In the genomic region with DNA sequence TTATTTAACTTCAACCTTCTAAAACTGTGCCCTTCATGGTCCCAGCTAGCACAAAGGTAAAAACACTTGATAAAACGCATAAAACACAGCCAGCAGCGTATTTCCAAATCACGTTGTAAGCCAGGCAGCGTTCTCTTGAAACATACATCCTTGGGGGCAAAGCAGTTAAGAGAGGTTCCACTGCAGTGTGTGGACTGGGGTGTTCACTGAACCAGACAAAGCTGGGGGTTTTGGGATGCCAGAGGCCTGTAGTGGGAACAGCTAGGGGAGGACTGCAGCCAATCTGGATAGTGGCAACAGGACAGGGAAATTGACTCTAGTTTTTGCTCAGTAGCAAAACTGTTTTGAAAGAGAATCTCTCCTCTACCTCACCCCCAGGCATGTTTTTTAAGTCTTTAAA, we compare ENCODE assay signal across 14 cellular contexts. TPM values are rescaled to one million over a fixed set of nuclear protein-coding genes. Genes with fewer than 3 reads are reported as not detected.
A peak's percentile ranks its signal among the peaks of the same experiment; 100 is the strongest.
DNase-seq lines count a peak whose midpoint lies in the region; ATAC-seq, FAIRE-seq and TF ChIP-seq lines count a peak whose summit lies in the region.
"Had no signal": no experiment of that assay in that cellular context is flagged by ENCODE, and none has a peak within 500 bp of the region (broad histone marks: within the 10 kb centered on the region; RNA-seq: fewer than 3 reads in every experiment).

No MANE protein-coding gene starts in this region.

- H3K27ac Mint-ChIP-seq in activated CD4-positive, alpha-beta T cell treated with anti-CD3 and anti-CD28 coated beads, Interleukin-2, amount 10 ng/mL, durations not matched to agents 7 days and 5 days: peak overlapping the region; percentile 95
- peak overlapping the region; percentile 97 for H3K27ac Mint-ChIP-seq in central memory CD8-positive, alpha-beta T cell (ENCODE audit: low read depth)
- H3K27ac Mint-ChIP-seq in stimulated activated naive B cell treated with anti-CD40 and anti-IgM and Interleukin-4, amounts not matched to agents 10 μg/mL and 1 μg/mL and 100 μg/mL, for 72 hours: peak overlapping the region; percentile 5
- H3K27ac Mint-ChIP-seq in HFFc6: no peak overlapping the region
- H3K27ac Mint-ChIP-seq: nephron progenitor cell, type B pancreatic cell had no signal

- peaks cover 6% of the 10 kb centered on the region for H3K9me3 Mint-ChIP-seq in activated CD4-positive, alpha-beta T cell treated with anti-CD3 and anti-CD28 coated beads, Interleukin-2, amount 10 ng/mL, durations not matched to agents 7 days and 5 days
- no peaks in the 10 kb centered on the region for H3K9me3 Mint-ChIP-seq in central memory CD8-positive, alpha-beta T cell
- no peaks in the 10 kb centered on the region for H3K9me3 Mint-ChIP-seq in stimulated activated naive B cell treated with anti-CD40 and anti-IgM and Interleukin-4, amounts not matched to agents 10 μg/mL and 1 μg/mL and 100 μg/mL, for 72 hours
- H3K9me3 Mint-ChIP-seq in HFFc6: no peaks in the 10 kb centered on the region
- H3K9me3 Mint-ChIP-seq: type B pancreatic cell had no signal

- H3K36me3 Mint-ChIP-seq in activated CD4-positive, alpha-beta T cell treated with anti-CD3 and anti-CD28 coated beads, Interleukin-2, amount 10 ng/mL, durations not matched to agents 7 days and 5 days (ENCODE audit: low read depth): peaks cover 74% of the 10 kb centered on the region
- H3K36me3 Mint-ChIP-seq in central memory CD8-positive, alpha-beta T cell (ENCODE audit: insufficient read depth): peaks cover 28% of the 10 kb centered on the region
- no peaks in the 10 kb centered on the region for H3K36me3 Mint-ChIP-seq in stimulated activated naive B cell treated with anti-CD40 and anti-IgM and Interleukin-4, amounts not matched to agents 10 μg/mL and 1 μg/mL and 100 μg/mL, for 72 hours
- no peaks in the 10 kb centered on the region for H3K36me3 Mint-ChIP-seq in HFFc6 (ENCODE audit: low read depth)
- H3K36me3 Mint-ChIP-seq: type B pancreatic cell had no signal

- CTCF ChIA-PET in activated CD4-positive, alpha-beta T cell treated with anti-CD3 and anti-CD28 coated beads, Interleukin-2, amount 10 ng/mL, durations not matched to agents 7 days and 5 days (lab: Charles Lee): interaction anchor here (0.7 to 9.6 kb wide), 4 partner anchors 11 to 183 kb away, joined by 3 to 78 read pairs (median 6); no protein-coding TSS in a partner anchor

- POLR2A ChIA-PET in activated CD4-positive, alpha-beta T cell treated with anti-CD3 and anti-CD28 coated beads, Interleukin-2, amount 10 ng/mL, durations not matched to agents 7 days and 5 days (lab: Charles Lee): interaction anchor here (0.6 to 1.0 kb wide), 2 partner anchors 9 to 11 kb away, joined by 3 to 5 read pairs; no protein-coding TSS in a partner anchor

- TF ChIP-seq CTCF in HFFc6 (IDR thresholded peaks at IDR 0.05): no peak

- no peak for FAIRE-seq in GM12892 (lab: Jason Lieb, UNC)

- ATAC-seq in central memory CD8-positive, alpha-beta T cell (replicated peaks; ENCODE audit: extremely low read depth, poor library complexity, severe bottlenecking): no peak
- ATAC-seq in stimulated activated naive B cell treated with anti-CD40 and anti-IgM and Interleukin-4, amounts not matched to agents 10 μg/mL and 1 μg/mL and 100 μg/mL, for 72 hours (replicated peaks): peak in 1 of 2 donors; percentile 16
- ATAC-seq: left colon had no signal

- no peaks in the 10 kb centered on the region for H3K27me3 Mint-ChIP-seq in activated CD4-positive, alpha-beta T cell treated with anti-CD3 and anti-CD28 coated beads, Interleukin-2, amount 10 ng/mL, durations not matched to agents 7 days and 5 days
- no peaks in the 10 kb centered on the region for H3K27me3 Mint-ChIP-seq in central memory CD8-positive, alpha-beta T cell
- no peaks in the 10 kb centered on the region for H3K27me3 Mint-ChIP-seq in stimulated activated naive B cell treated with anti-CD40 and anti-IgM and Interleukin-4, amounts not matched to agents 10 μg/mL and 1 μg/mL and 100 μg/mL, for 72 hours
- H3K27me3 Mint-ChIP-seq in HFFc6 (ENCODE audit: insufficient read depth): no peaks in the 10 kb centered on the region
- H3K27me3 Mint-ChIP-seq: type B pancreatic cell had no signal

- peaks cover 74% of the 10 kb centered on the region for H3K4me1 Mint-ChIP-seq in activated CD4-positive, alpha-beta T cell treated with anti-CD3 and anti-CD28 coated beads, Interleukin-2, amount 10 ng/mL, durations not matched to agents 7 days and 5 days
- peaks cover 61% of the 10 kb centered on the region for H3K4me1 Mint-ChIP-seq in central memory CD8-positive, alpha-beta T cell
- peaks cover 10 to 25% of the 10 kb centered on the region in 2 donors for H3K4me1 Mint-ChIP-seq in stimulated activated naive B cell treated with anti-CD40 and anti-IgM and Interleukin-4, amounts not matched to agents 10 μg/mL and 1 μg/mL and 100 μg/mL, for 72 hours
- H3K4me1 Mint-ChIP-seq in HFFc6 (ENCODE audit: low read depth): peaks cover 21% of the 10 kb centered on the region

- H3K4me3 Mint-ChIP-seq in activated CD4-positive, alpha-beta T cell treated with anti-CD3 and anti-CD28 coated beads, Interleukin-2, amount 10 ng/mL, durations not matched to agents 7 days and 5 days: peak overlapping the region; percentile 52
- peak overlapping the region; percentile 96 for H3K4me3 Mint-ChIP-seq in central memory CD8-positive, alpha-beta T cell
- H3K4me3 Mint-ChIP-seq in stimulated activated naive B cell treated with anti-CD40 and anti-IgM and Interleukin-4, amounts not matched to agents 10 μg/mL and 1 μg/mL and 100 μg/mL, for 72 hours: no peak overlapping the region
- H3K4me3 Mint-ChIP-seq in HFFc6: no peak overlapping the region
- H3K4me3 Mint-ChIP-seq: nephron progenitor cell, type B pancreatic cell had no signal

- TF ChIP-seq POLR2A in GM12892 (IDR thresholded peaks at IDR 0.05; ENCODE audit: low read depth, low read length): no peak

- DNase-seq in activated CD4-positive, alpha-beta T cell treated with anti-CD3 and anti-CD28 coated beads, Interleukin-2, amount 10 ng/mL, durations not matched to agents 7 days and 5 days: no peak
- DNase-seq in activated CD4-positive, alpha-beta T cell treated with anti-CD3 and anti-CD28 coated beads, Interleukin-2, amount 50 U/mL, for 48 hours: no peak
- DNase-seq in OCI-M1 (lab: John Stamatoyannopoulos, UW) (peak; percentile 17), HFFc6 (no peak), GM12892 (ENCODE audit: insufficient read length) (no peak)
- DNase-seq in central memory CD8-positive, alpha-beta T cell (ENCODE audit: low spot score in 2 of 2): no peak
- no peak for DNase-seq in stimulated activated naive B cell treated with anti-CD40 and anti-IgM and Interleukin-4, amounts not matched to agents 10 μg/mL and 1 μg/mL and 100 μg/mL, for 72 hours
- no peak for DNase-seq in stimulated activated CD4-positive, alpha-beta T cell treated with anti-CD3 and anti-CD28 coated beads, Interleukin-1b, Interleukin-23, amount 100 ng/mL, for 48 hours
- DNase-seq: DMS153, left colon, NCI-H2029, nephron progenitor cell, Right ventricle myocardium superior had no signal

RNA-seq across cellular contexts. Expression of gene ATP5PO, which starts 21.5 kb away (rescaled TPM):
- total RNA-seq in activated CD4-positive, alpha-beta T cell treated with anti-CD3 and anti-CD28 coated beads, Interleukin-2, amount 10 ng/mL, durations not matched to agents 7 days and 5 days: 100 to 1,000 TPM; 190 to 201 TPM
- 100 to 1,000 TPM; 175 to 206 (median 192) TPM for total RNA-seq in HFFc6 (2021; fragmentation: NEBNext Ultra II Directional; extraction: Animal tissue kit (Norgen Biotek cat#: 25700))
- 388 TPM for polyA plus RNA-seq in GM12892 (2012; ENCODE audit: missing spikeins)

Comparison
In these comparisons a context has a peak if more than half of its experiments do, and no peak if none do; other contexts are left out.
1. H3K4me3 Mint-ChIP-seq: peak in activated CD4-positive, alpha-beta T cell treated with anti-CD3 and anti-CD28 coated beads, Interleukin-2, amount 10 ng/mL, durations not matched to agents 7 days and 5 days (single experiment) and central memory CD8-positive, alpha-beta T cell (single experiment); none in stimulated activated naive B cell treated with anti-CD40 and anti-IgM and Interleukin-4, amounts not matched to agents 10 μg/mL and 1 μg/mL and 100 μg/mL, for 72 hours (0 of 2) and HFFc6 (single experiment).